1 cellular context compared by ENCODE assay signal in genomic region chr2:83874712-83875430, GRCh38.
TF ChIP-seq lines count a peak whose summit lies in the region.

No MANE protein-coding gene starts in this region.

TF ChIP-seq in H1, 55 proteins besides CTCF, POLR2A, EP300 and RAD21 (continued from another document):
- TF ChIP-seq, protein P1, sequence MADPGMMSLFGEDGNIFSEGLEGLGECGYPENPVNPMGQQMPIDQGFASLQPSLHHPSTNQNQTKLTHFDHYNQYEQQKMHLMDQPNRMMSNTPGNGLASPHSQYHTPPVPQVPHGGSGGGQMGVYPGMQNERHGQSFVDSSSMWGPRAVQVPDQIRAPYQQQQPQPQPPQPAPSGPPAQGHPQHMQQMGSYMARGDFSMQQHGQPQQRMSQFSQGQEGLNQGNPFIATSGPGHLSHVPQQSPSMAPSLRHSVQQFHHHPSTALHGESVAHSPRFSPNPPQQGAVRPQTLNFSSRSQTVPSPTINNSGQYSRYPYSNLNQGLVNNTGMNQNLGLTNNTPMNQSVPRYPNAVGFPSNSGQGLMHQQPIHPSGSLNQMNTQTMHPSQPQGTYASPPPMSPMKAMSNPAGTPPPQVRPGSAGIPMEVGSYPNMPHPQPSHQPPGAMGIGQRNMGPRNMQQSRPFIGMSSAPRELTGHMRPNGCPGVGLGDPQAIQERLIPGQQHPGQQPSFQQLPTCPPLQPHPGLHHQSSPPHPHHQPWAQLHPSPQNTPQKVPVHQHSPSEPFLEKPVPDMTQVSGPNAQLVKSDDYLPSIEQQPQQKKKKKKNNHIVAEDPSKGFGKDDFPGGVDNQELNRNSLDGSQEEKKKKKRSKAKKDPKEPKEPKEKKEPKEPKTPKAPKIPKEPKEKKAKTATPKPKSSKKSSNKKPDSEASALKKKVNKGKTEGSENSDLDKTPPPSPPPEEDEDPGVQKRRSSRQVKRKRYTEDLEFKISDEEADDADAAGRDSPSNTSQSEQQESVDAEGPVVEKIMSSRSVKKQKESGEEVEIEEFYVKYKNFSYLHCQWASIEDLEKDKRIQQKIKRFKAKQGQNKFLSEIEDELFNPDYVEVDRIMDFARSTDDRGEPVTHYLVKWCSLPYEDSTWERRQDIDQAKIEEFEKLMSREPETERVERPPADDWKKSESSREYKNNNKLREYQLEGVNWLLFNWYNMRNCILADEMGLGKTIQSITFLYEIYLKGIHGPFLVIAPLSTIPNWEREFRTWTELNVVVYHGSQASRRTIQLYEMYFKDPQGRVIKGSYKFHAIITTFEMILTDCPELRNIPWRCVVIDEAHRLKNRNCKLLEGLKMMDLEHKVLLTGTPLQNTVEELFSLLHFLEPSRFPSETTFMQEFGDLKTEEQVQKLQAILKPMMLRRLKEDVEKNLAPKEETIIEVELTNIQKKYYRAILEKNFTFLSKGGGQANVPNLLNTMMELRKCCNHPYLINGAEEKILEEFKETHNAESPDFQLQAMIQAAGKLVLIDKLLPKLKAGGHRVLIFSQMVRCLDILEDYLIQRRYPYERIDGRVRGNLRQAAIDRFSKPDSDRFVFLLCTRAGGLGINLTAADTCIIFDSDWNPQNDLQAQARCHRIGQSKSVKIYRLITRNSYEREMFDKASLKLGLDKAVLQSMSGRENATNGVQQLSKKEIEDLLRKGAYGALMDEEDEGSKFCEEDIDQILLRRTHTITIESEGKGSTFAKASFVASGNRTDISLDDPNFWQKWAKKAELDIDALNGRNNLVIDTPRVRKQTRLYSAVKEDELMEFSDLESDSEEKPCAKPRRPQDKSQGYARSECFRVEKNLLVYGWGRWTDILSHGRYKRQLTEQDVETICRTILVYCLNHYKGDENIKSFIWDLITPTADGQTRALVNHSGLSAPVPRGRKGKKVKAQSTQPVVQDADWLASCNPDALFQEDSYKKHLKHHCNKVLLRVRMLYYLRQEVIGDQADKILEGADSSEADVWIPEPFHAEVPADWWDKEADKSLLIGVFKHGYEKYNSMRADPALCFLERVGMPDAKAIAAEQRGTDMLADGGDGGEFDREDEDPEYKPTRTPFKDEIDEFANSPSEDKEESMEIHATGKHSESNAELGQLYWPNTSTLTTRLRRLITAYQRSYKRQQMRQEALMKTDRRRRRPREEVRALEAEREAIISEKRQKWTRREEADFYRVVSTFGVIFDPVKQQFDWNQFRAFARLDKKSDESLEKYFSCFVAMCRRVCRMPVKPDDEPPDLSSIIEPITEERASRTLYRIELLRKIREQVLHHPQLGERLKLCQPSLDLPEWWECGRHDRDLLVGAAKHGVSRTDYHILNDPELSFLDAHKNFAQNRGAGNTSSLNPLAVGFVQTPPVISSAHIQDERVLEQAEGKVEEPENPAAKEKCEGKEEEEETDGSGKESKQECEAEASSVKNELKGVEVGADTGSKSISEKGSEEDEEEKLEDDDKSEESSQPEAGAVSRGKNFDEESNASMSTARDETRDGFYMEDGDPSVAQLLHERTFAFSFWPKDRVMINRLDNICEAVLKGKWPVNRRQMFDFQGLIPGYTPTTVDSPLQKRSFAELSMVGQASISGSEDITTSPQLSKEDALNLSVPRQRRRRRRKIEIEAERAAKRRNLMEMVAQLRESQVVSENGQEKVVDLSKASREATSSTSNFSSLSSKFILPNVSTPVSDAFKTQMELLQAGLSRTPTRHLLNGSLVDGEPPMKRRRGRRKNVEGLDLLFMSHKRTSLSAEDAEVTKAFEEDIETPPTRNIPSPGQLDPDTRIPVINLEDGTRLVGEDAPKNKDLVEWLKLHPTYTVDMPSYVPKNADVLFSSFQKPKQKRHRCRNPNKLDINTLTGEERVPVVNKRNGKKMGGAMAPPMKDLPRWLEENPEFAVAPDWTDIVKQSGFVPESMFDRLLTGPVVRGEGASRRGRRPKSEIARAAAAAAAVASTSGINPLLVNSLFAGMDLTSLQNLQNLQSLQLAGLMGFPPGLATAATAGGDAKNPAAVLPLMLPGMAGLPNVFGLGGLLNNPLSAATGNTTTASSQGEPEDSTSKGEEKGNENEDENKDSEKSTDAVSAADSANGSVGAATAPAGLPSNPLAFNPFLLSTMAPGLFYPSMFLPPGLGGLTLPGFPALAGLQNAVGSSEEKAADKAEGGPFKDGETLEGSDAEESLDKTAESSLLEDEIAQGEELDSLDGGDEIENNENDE (IDR thresholded peaks at IDR 0.05; ENCODE audit: insufficient replicate concordance, low read length) = no peak
- TF ChIP-seq SP4 (IDR thresholded peaks at IDR 0.05; ENCODE audit: low read length) (no peak), SIRT6 (IDR thresholded peaks at IDR 0.05; ENCODE audit: low read length) (no peak), EZH2 (IDR thresholded peaks at IDR 0.05; ENCODE audit: low read depth, low read length, severe bottlenecking) (no peak), BRCA1 (IDR thresholded peaks at IDR 0.05; ENCODE audit: low read depth, low read length) (no peak)
